Comparison of ENCODE assay signal across 12 cellular contexts in genomic region chr5:157354825-157355224, GRCh38.
DNase-seq lines count a peak whose midpoint lies in the region; ATAC-seq, FAIRE-seq and TF ChIP-seq lines count a peak whose summit lies in the region.
"Had no signal": no experiment of that assay in that cellular context is flagged by ENCODE, and none has a peak within 500 bp of the region (broad histone marks: within the 10 kb centered on the region; RNA-seq: fewer than 3 reads in every experiment).

No MANE protein-coding gene starts in this region.

- no peak overlapping the region for H2BK12ac ChIP-seq in H9 (ENCODE audit: insufficient read length, low read depth, low read length)

- no peak for DNase-seq in CD8-positive, alpha-beta T cell
- DNase-seq in H9 (peak; percentile 46), keratinocyte (ENCODE audit: low read depth, low spot score) (no peak), NCI-H187 (lab: John Stamatoyannopoulos, UW) (no peak)
- no peak for DNase-seq in activated naive CD4-positive, alpha-beta T cell treated with anti-CD3 and anti-CD28 coated beads, Interleukin-2, amount 50 U/mL, for 16 hours
- DNase-seq: activated T-cell treated with anti-CD3 and anti-CD28 coated beads, Interleukin-2, amount 50 U/mL, for 1 hour; left colon; NCI-H187 treated with DMSO at 0.1 percent for 48 hours; right lobe of liver had no signal

- peaks cover 93% of the 10 kb centered on the region for H3K36me3 Mint-ChIP-seq in CD8-positive, alpha-beta T cell
- peaks cover 0 to 18% (median 5%) of the 10 kb centered on the region in 3 experiments; a peak in 4 of 7 replicates for H3K36me3 Mint-ChIP-seq in H9 (ENCODE audit: insufficient read depth in 1 of 3, low read depth in 3 of 3)

- H3K56ac ChIP-seq in H9 (ENCODE audit: insufficient read length, low read depth, low read length), result no peak overlapping the region

- H3K9ac ChIP-seq in H9 (ENCODE audit: extremely low read depth, insufficient read length, low read length) (no peak overlapping the region), keratinocyte (ENCODE audit: control insufficient read depth, extremely low read depth, insufficient read depth, low read length) (no peak overlapping the region)

- H3K4me1 Mint-ChIP-seq in CD8-positive, alpha-beta T cell (ENCODE audit: low read depth), result peaks cover 26% of the 10 kb centered on the region
- H3K4me1 Mint-ChIP-seq in H9, result peaks cover 4 to 6% of the 10 kb centered on the region in 2 experiments

- no peak overlapping the region for H3K18ac ChIP-seq in H9 (ENCODE audit: insufficient read length, low read depth, low read length)

- H3K9me3 ChIP-seq in CD8-positive, alpha-beta T cell (ENCODE audit: low read length), result no peaks in the 10 kb centered on the region
- H3K9me3 ChIP-seq in H9 (ENCODE audit: control insufficient read depth, low read depth, low read length), result no peaks in the 10 kb centered on the region
- no peaks in the 10 kb centered on the region for H3K9me3 ChIP-seq in keratinocyte (ENCODE audit: control insufficient read depth, low read depth, low read length)
- H3K9me3 ChIP-seq: right lobe of liver had no signal

- H2BK20ac ChIP-seq in H9 (ENCODE audit: low read depth, low read length, poor library complexity, severe bottlenecking), result no peak overlapping the region

- no peak for FAIRE-seq in keratinocyte (lab: Jason Lieb, UNC)

- no peak overlapping the region for H4K8ac ChIP-seq in H9 (replicated peaks; ENCODE audit: insufficient read length, low read depth, low read length)

- intact Hi-C loops in CD8-positive, alpha-beta T cell (cut with DNase I, micrococcal nuclease), result no loop called here

- dilution Hi-C loops in keratinocyte (cut with MboI; ENCODE audit: extremely low pct_ligation_motif_present, low sequenced_read_pairs), result no loop called here

- no CpG with 5 or more reads among the region's 4 CpGs for WGBS in H9 (ENCODE audit: extremely low coverage, insufficient read length, low lambda C conversion rate)

- no peak overlapping the region for H3K4me2 ChIP-seq in H9 (ENCODE audit: insufficient read depth, insufficient read length, low read length)
- H3K4me2 ChIP-seq in keratinocyte (ENCODE audit: control insufficient read depth, extremely low read depth, insufficient read depth, low read depth, low read length), result no peak overlapping the region

- ATAC-seq in CD8-positive, alpha-beta T cell, result no peak
- ATAC-seq in GM21447 (IDR thresholded peaks at IDR 0.05; ENCODE audit: unreplicated experiment) (no peak), GM21723 (IDR thresholded peaks at IDR 0.05; ENCODE audit: unreplicated experiment) (no peak)
- ATAC-seq: left colon had no signal

- no peaks in the 10 kb centered on the region for H4K20me1 ChIP-seq in H9 (ENCODE audit: control insufficient read depth, insufficient read depth, insufficient read length)
- H4K20me1 ChIP-seq in keratinocyte (ENCODE audit: control insufficient read depth, extremely low read depth, insufficient read depth, low read length), result no peaks in the 10 kb centered on the region

- H3K27me3 Mint-ChIP-seq in CD8-positive, alpha-beta T cell (ENCODE audit: low read depth), result no peaks in the 10 kb centered on the region
- H3K27me3 Mint-ChIP-seq in H9 (ENCODE audit: low read depth), result no peaks in the 10 kb centered on the region

- POLR2A ChIA-PET in CD8-positive, alpha-beta T cell (lab: Charles Lee), result no interaction called here

- peaks cover 52% of the 10 kb centered on the region for H3K36me3 ChIP-seq in CD8-positive, alpha-beta T cell (ENCODE audit: insufficient read depth, low read length)
- no peaks in the 10 kb centered on the region for H3K36me3 ChIP-seq in keratinocyte (ENCODE audit: control insufficient read depth in 2 of 2, extremely low read depth in 1 of 2, insufficient read depth in 2 of 2, low read length in 2 of 2)

- H2BK5ac ChIP-seq in H9 (ENCODE audit: insufficient read length, low read length), result no peak overlapping the region

- H2BK120ac ChIP-seq in H9 (ENCODE audit: low read depth, low read length, poor library complexity, severe bottlenecking), result no peak overlapping the region

- no peak overlapping the region for H4K91ac ChIP-seq in H9 (ENCODE audit: insufficient read length, low read depth, low read length)

- H3K27me3 ChIP-seq in CD8-positive, alpha-beta T cell (ENCODE audit: insufficient read depth, low read length), result no peaks in the 10 kb centered on the region
- H3K27me3 ChIP-seq in H9 (ENCODE audit: insufficient read depth, low read length) (no peaks in the 10 kb centered on the region), keratinocyte (ENCODE audit: control insufficient read depth, extremely low read depth, insufficient read depth, low read length) (no peaks in the 10 kb centered on the region)
- H3K27me3 ChIP-seq: right lobe of liver had no signal

- no peak overlapping the region for H3K23ac ChIP-seq in H9 (ENCODE audit: insufficient read length, low read depth, low read length)

- no peak for TF ChIP-seq CTCF in CD8-positive, alpha-beta T cell (IDR thresholded peaks at IDR 0.05)
- TF ChIP-seq CTCF in H9 (conservative IDR thresholded peaks at IDR 0.05) (peak; percentile 80), WI38 (IDR thresholded peaks at IDR 0.05; ENCODE audit: low read depth, low read length) (peak; percentile 34; the same call in 1 of the 2 replicates), keratinocyte (optimal IDR thresholded peaks at IDR 0.05 in 1 of 3, IDR thresholded peaks at IDR 0.05 in 1 of 3, conservative IDR thresholded peaks at IDR 0.05 in 1 of 3; ENCODE audit: extremely low read depth in 1 of 3, insufficient read depth in 2 of 3, low read length in 3 of 3) (peak; percentile 31 to 54 (median 48))

- H3K9me1 ChIP-seq in keratinocyte (ENCODE audit: control insufficient read depth, extremely low read depth, insufficient read depth, low read length), result no peaks in the 10 kb centered on the region

- H3K9me3 Mint-ChIP-seq in CD8-positive, alpha-beta T cell, result no peaks in the 10 kb centered on the region
- no peaks in the 10 kb centered on the region; a peak in 1 of 5 replicates for H3K9me3 Mint-ChIP-seq in H9

- H3K4ac ChIP-seq in H9 (ENCODE audit: low read depth, low read length), result no peak overlapping the region

- H2AK5ac ChIP-seq in H9 (ENCODE audit: insufficient read length, low read length), result no peak overlapping the region

- no peaks in the 10 kb centered on the region for H3K79me2 ChIP-seq in H9 (ENCODE audit: insufficient read depth, low read length)
- H3K79me2 ChIP-seq in keratinocyte (ENCODE audit: control insufficient read depth, insufficient read depth, low read length), result no peaks in the 10 kb centered on the region

- H3K4me3 Mint-ChIP-seq in CD8-positive, alpha-beta T cell, result no peak overlapping the region
- no peak overlapping the region for H3K4me3 Mint-ChIP-seq in H9

- no peaks in the 10 kb centered on the region for H3K23me2 ChIP-seq in H9 (ENCODE audit: insufficient read length, low read depth, low read length, poor library complexity, severe bottlenecking)

- no peak overlapping the region for H3K4me3 ChIP-seq in CD8-positive, alpha-beta T cell (ENCODE audit: low read depth, low read length)
- no peak overlapping the region for H3K4me3 ChIP-seq in WI38 (ENCODE audit: low read depth, low read length)
- no peak overlapping the region for H3K4me3 ChIP-seq in keratinocyte (ENCODE audit: control insufficient read depth in 2 of 3, extremely low read depth in 1 of 3, insufficient read depth in 2 of 3, low read depth in 1 of 3, low read length in 3 of 3)
- H3K4me3 ChIP-seq: right lobe of liver had no signal

- no peaks in the 10 kb centered on the region for H3K79me1 ChIP-seq in H9 (ENCODE audit: insufficient read depth, low read depth, low read length, poor library complexity, severe bottlenecking)

- peak overlapping the region; percentile 66 for H3K27ac Mint-ChIP-seq in CD8-positive, alpha-beta T cell
- no peak overlapping the region for H3K27ac Mint-ChIP-seq in H9

- no peak overlapping the region for H3K27ac ChIP-seq in CD8-positive, alpha-beta T cell (ENCODE audit: low read depth, low read length)
- no peak overlapping the region for H3K27ac ChIP-seq in H9 (ENCODE audit: insufficient read length, low read depth, low read length)
- no peak overlapping the region for H3K27ac ChIP-seq in keratinocyte (ENCODE audit: control insufficient read depth, insufficient read depth, low read length)
- H3K27ac ChIP-seq: right lobe of liver had no signal

- H2BK15ac ChIP-seq in H9 (ENCODE audit: low read depth, low read length), result no peak overlapping the region

- no peaks in the 10 kb centered on the region for H3K4me1 ChIP-seq in CD8-positive, alpha-beta T cell (ENCODE audit: insufficient read depth, low read length)
- H3K4me1 ChIP-seq in H9 (ENCODE audit: insufficient read depth, low read length) (no peaks in the 10 kb centered on the region), keratinocyte (ENCODE audit: control insufficient read depth, extremely low read depth, insufficient read depth, low read length) (no peaks in the 10 kb centered on the region)
- H3K4me1 ChIP-seq: right lobe of liver had no signal

- CTCF ChIA-PET in CD8-positive, alpha-beta T cell (lab: Charles Lee), result interaction anchor here (1.0 kb wide), 1 partner anchor 27 kb away, joined by 3 read pairs; no protein-coding TSS in a partner anchor

- no peak overlapping the region for H3T11ph ChIP-seq in H9 (ENCODE audit: low read length)

- H4K5ac ChIP-seq in H9 (ENCODE audit: insufficient read length, low read depth, low read length), result no peak overlapping the region

- H3K14ac ChIP-seq in H9 (ENCODE audit: insufficient read depth, low read length), result no peak overlapping the region

- H2AFZ ChIP-seq in H9 (ENCODE audit: low read length), result no peak overlapping the region
- H2AFZ ChIP-seq in keratinocyte (ENCODE audit: control insufficient read depth, low read length), result no peak overlapping the region
